8 cellular contexts compared by ENCODE assay signal in genomic region chr2:152694161-152694661, GRCh38. TPM values are rescaled to one million over a fixed set of nuclear protein-coding genes. Genes with fewer than 3 reads are reported as not detected.
A peak's percentile ranks its signal among the peaks of the same experiment; 100 is the strongest.
DNase-seq lines count a peak whose midpoint lies in the region; ATAC-seq and FAIRE-seq lines count a peak whose summit lies in the region.

No MANE protein-coding gene starts in this region.

- H3K27me3 ChIP-seq in subcutaneous abdominal adipose tissue (ENCODE audit: control insufficient read depth in 5 of 5, insufficient read depth in 4 of 5, low read length in 5 of 5) = no peaks in the 10 kb centered on the region

- peaks cover 0 to 5% (median 0%) of the 10 kb centered on the region in 5 donors for H3K4me1 ChIP-seq in subcutaneous abdominal adipose tissue (ENCODE audit: control insufficient read depth in 5 of 5, insufficient read depth in 5 of 5, low read length in 5 of 5)

- no peaks in the 10 kb centered on the region for H3K9me3 ChIP-seq in subcutaneous abdominal adipose tissue (ENCODE audit: control insufficient read depth in 5 of 5, low read length in 5 of 5)

- H3K9ac ChIP-seq in subcutaneous abdominal adipose tissue (ENCODE audit: low read length in 5 of 5) = peak overlapping the region; percentile 21 to 68 (median 58)

- peak; percentile 73 for ATAC-seq in GM19324 (IDR thresholded peaks at IDR 0.05; ENCODE audit: low FRiP score, unreplicated experiment)
- ATAC-seq in GM18520 (IDR thresholded peaks at IDR 0.05; ENCODE audit: unreplicated experiment) = no peak

- H3K27ac ChIP-seq in subcutaneous abdominal adipose tissue (ENCODE audit: low read depth, low read length) = peak overlapping the region; percentile 69

- H3K4me3 ChIP-seq in subcutaneous abdominal adipose tissue (ENCODE audit: low read depth in 1 of 5, low read length in 5 of 5) = peak overlapping the region; percentile 9 to 62 (median 47)

- H3K36me3 ChIP-seq in subcutaneous abdominal adipose tissue (ENCODE audit: control insufficient read depth in 5 of 5, insufficient read depth in 5 of 5, low read length in 5 of 5) = peaks cover 3 to 17% (median 6%) of the 10 kb centered on the region in 5 donors

- DNase-seq in A172 (ENCODE audit: low spot score) = peak; percentile 81
- peak; percentile 46 for DNase-seq in HTR-8/SVneo (ENCODE audit: insufficient read length, low spot score)
- peak; percentile 13 for DNase-seq in activated T-helper 9 cell treated with anti-CD3 and anti-CD28 coated beads, Interleukin-2, amount 50 U/mL, for 16 hours (ENCODE audit: low read depth)
- DNase-seq in kidney tubule cell (ENCODE audit: low spot score) = peak; percentile 76
- DNase-seq in DMS53 (lab: John Stamatoyannopoulos, UW) = no peak

- FAIRE-seq in HTR-8/SVneo (lab: Jason Lieb, UNC) = peak; percentile 76

RNA-seq across cellular contexts. Expression of gene PRPF40A, which starts 23.1 kb away (rescaled TPM):
- total RNA-seq in A172 (2014; rRNA removed; shearing (Covaris generic)) = 215 and 290 TPM in 2 replicates

RNA-seq across cellular contexts. Expression of gene ARL6IP6, which starts 24.2 kb away (rescaled TPM):
- total RNA-seq in A172 (2014; rRNA removed; shearing (Covaris generic)) = 43.2 and 53.3 TPM in 2 replicates
